ENCODE assay signal across 22 cellular contexts in genomic region chr17:31997005-31997404, GRCh38. TPM values are rescaled to one million over a fixed set of nuclear protein-coding genes. Genes with fewer than 3 reads are reported as not detected.
DNase-seq lines count a peak whose midpoint lies in the region; ATAC-seq, FAIRE-seq and TF ChIP-seq lines count a peak whose summit lies in the region.
"Had no signal": no experiment of that assay in that cellular context is flagged by ENCODE, and none has a peak within 500 bp of the region (broad histone marks: within the 10 kb centered on the region; RNA-seq: fewer than 3 reads in every experiment).

No MANE protein-coding gene starts in this region.

- no peak; a peak in 1 of 6 replicates for ATAC-seq in A549
- ATAC-seq: GM12878, GM23338, HCT116 had no signal

- no peak overlapping the region for H3K9ac ChIP-seq in mesenchymal stem cell (ENCODE audit: low read length)
- H3K9ac ChIP-seq: BLaER1 treated with 17β-estradiol and CSF1 and Interleukin-3, amounts not matched to agents 10 nM and 100 nM had no signal

- H2BK15ac ChIP-seq in mesenchymal stem cell (ENCODE audit: low read depth, poor library complexity, severe bottlenecking), result no peak overlapping the region

- no peak overlapping the region for H2BK120ac ChIP-seq in mesenchymal stem cell (ENCODE audit: low read depth, low read length)

- DNase-seq in A172 (ENCODE audit: low spot score) (peak; percentile 16), A549 (ENCODE audit: low read depth in 1 of 2, low spot score in 1 of 2) (no peak), amniotic epithelial cell (ENCODE audit: low read depth) (peak; percentile 53), mesenchymal stem cell (peak; percentile 37), suprapubic skin (ENCODE audit: low spot score in 2 of 2) (no peak), lower leg skin (ENCODE audit: low spot score in 2 of 2) (no peak)
- DNase-seq: ACHN; AML-193; BE2C; CD4-positive, alpha-beta T cell; CD8-positive, alpha-beta memory T cell; DMS 273 treated with DMSO at 0.1 percent for 48 hours; DND-41; GDM1; H9; HFFc6 had no signal

- H2AFZ ChIP-seq in mesenchymal stem cell (ENCODE audit: low read depth, low read length), result no peak overlapping the region
- H2AFZ ChIP-seq: GM23338 had no signal

- CTCF ChIA-PET in A549 (lab: Yijun Ruan, JAX), result interaction anchor here (3.2 kb wide), 1 partner anchor 10 kb away, joined by 12 read pairs; the partner anchor contains the start of gene LRRC37B

- H3K27ac ChIP-seq in A549, result no peak overlapping the region
- H3K27ac ChIP-seq in mesenchymal stem cell (ENCODE audit: low read length, poor library complexity, severe bottlenecking), result no peak overlapping the region
- H3K27ac ChIP-seq in suprapubic skin, result no peak overlapping the region
- H3K27ac ChIP-seq: BLaER1 treated with 17β-estradiol and CSF1 and Interleukin-3, amounts not matched to agents 10 nM and 100 nM had no signal

- TF ChIP-seq EP300 in A549 (IDR thresholded peaks at IDR 0.05), result no peak
- TF ChIP-seq EP300 in suprapubic skin (IDR thresholded peaks at IDR 0.05), result no peak

- TF ChIP-seq CTCF in A549 (IDR thresholded peaks at IDR 0.05), result no peak
- no peak for TF ChIP-seq CTCF in suprapubic skin (IDR thresholded peaks at IDR 0.05)
- no peak for TF ChIP-seq CTCF in lower leg skin (IDR thresholded peaks at IDR 0.05)

- intact Hi-C loops in lower leg skin (cut with DNase I; ENCODE audit: low total_unique reads), result no loop called here

- H3K9me3 ChIP-seq in A549 (no peaks in the 10 kb centered on the region), mesenchymal stem cell (ENCODE audit: control insufficient read depth, low read length) (no peaks in the 10 kb centered on the region), suprapubic skin (no peaks in the 10 kb centered on the region)
- H3K9me3 ChIP-seq: BE2C; BLaER1 treated with 17β-estradiol and CSF1 and Interleukin-3, amounts not matched to agents 10 nM and 100 nM had no signal

- H3K27me3 ChIP-seq in mesenchymal stem cell (ENCODE audit: control insufficient read depth in 1 of 2, insufficient read depth in 1 of 2, low read length in 2 of 2) (no peaks in the 10 kb centered on the region), suprapubic skin (no peaks in the 10 kb centered on the region)
- H3K27me3 ChIP-seq: BE2C; BLaER1 treated with 17β-estradiol and CSF1 and Interleukin-3, amounts not matched to agents 10 nM and 100 nM had no signal

- WGBS in A549 (ENCODE audit: missing lambda C conversion rate), result 80% methylated on average over 6 of the region's 6 CpGs
- 77% methylated on average over 4 of the region's 6 CpGs for WGBS in mesenchymal stem cell
- 94% methylated on average over 6 of the region's 6 CpGs for WGBS in suprapubic skin
- WGBS in lower leg skin, 2 donors, result 94 to 96% methylated on average over 6 of the region's 6 CpGs

- FAIRE-seq in A549 (lab: Jason Lieb, UNC), result no peak
- FAIRE-seq: D721Med, GM12878, GM18507 had no signal

- no peak overlapping the region for H2AK5ac ChIP-seq in mesenchymal stem cell (ENCODE audit: low read length, severe bottlenecking)

- peaks cover 5% of the 10 kb centered on the region for H3K79me1 ChIP-seq in mesenchymal stem cell (replicated peaks; ENCODE audit: low read length, poor library complexity, severe bottlenecking)

- no peak overlapping the region for H2BK12ac ChIP-seq in mesenchymal stem cell (ENCODE audit: low read length in 2 of 2)

- H3K23ac ChIP-seq in mesenchymal stem cell (ENCODE audit: low read length in 2 of 2), result no peak overlapping the region

- H2BK5ac ChIP-seq in mesenchymal stem cell (ENCODE audit: low read depth, low read length, poor library complexity, severe bottlenecking), result no peak overlapping the region

- no peak overlapping the region for H4K8ac ChIP-seq in mesenchymal stem cell (ENCODE audit: low read length)

- TF ChIP-seq POLR2A in A549 (IDR thresholded peaks at IDR 0.05; ENCODE audit: low read length) (no peak), suprapubic skin (IDR thresholded peaks at IDR 0.05) (no peak), lower leg skin (IDR thresholded peaks at IDR 0.05) (no peak)

- H3K4me3 ChIP-seq in A549, result no peak overlapping the region
- H3K4me3 ChIP-seq in mesenchymal stem cell (ENCODE audit: insufficient read depth in 1 of 2, low read depth in 1 of 2, low read length in 2 of 2), result no peak overlapping the region
- H3K4me3 ChIP-seq in suprapubic skin, result no peak overlapping the region
- no peak overlapping the region for H3K4me3 ChIP-seq in lower leg skin (ENCODE audit: low read depth, poor library complexity, severe bottlenecking)
- H3K4me3 ChIP-seq: BLaER1 treated with 17β-estradiol and CSF1 and Interleukin-3, amounts not matched to agents 10 nM and 100 nM; GM12878; GM23338 had no signal

- H3K36me3 ChIP-seq in mesenchymal stem cell (ENCODE audit: control insufficient read depth in 1 of 2, insufficient read depth in 2 of 2, low read depth in 1 of 2, low read length in 2 of 2) (peaks cover 29 to 85% of the 10 kb centered on the region in 2 experiments), suprapubic skin (peaks cover 65% of the 10 kb centered on the region)

- no peaks in the 10 kb centered on the region for H3K4me1 ChIP-seq in A549
- no peaks in the 10 kb centered on the region for H3K4me1 ChIP-seq in mesenchymal stem cell (ENCODE audit: control insufficient read depth, insufficient read depth, low read depth, low read length)
- no peaks in the 10 kb centered on the region for H3K4me1 ChIP-seq in suprapubic skin
- H3K4me1 ChIP-seq: BE2C; BLaER1 treated with 17β-estradiol and CSF1 and Interleukin-3, amounts not matched to agents 10 nM and 100 nM had no signal

- H4K91ac ChIP-seq in mesenchymal stem cell (ENCODE audit: low read length), result no peak overlapping the region

- no peak overlapping the region for H3K18ac ChIP-seq in mesenchymal stem cell (ENCODE audit: low read depth in 1 of 2, low read length in 2 of 2)

- H3K4me2 ChIP-seq in A549 (no peak overlapping the region), mesenchymal stem cell (ENCODE audit: low read length, poor library complexity, severe bottlenecking) (no peak overlapping the region)
- H3K4me2 ChIP-seq: BLaER1 treated with 17β-estradiol and CSF1 and Interleukin-3, amounts not matched to agents 10 nM and 100 nM; GM23338 had no signal

- H3K14ac ChIP-seq in mesenchymal stem cell (ENCODE audit: low read length in 2 of 2), result no peak overlapping the region

- no peak for TF ChIP-seq RAD21 in A549 (conservative IDR thresholded peaks at IDR 0.05 in 1 of 2, IDR thresholded peaks at IDR 0.05 in 1 of 2)

- no peak overlapping the region for H3K4ac ChIP-seq in mesenchymal stem cell (ENCODE audit: low read depth in 1 of 2, low read length in 2 of 2)

- POLR2A ChIA-PET in A549 (lab: Yijun Ruan, JAX), result no interaction called here

TF ChIP-seq in A549, 52 proteins besides CTCF, POLR2A, EP300 and RAD21:
- TF ChIP-seq GATA3 (IDR thresholded peaks at IDR 0.05; ENCODE audit: borderline replicate concordance) (no peak), BHLHE40 (IDR thresholded peaks at IDR 0.05; ENCODE audit: low read depth, low read length) (no peak), MAX (IDR thresholded peaks at IDR 0.05) (no peak), FOSL2 (IDR thresholded peaks at IDR 0.05) (no peak), FOSL2 (CRISPR knock-in tag; IDR thresholded peaks at IDR 0.05) (peak; percentile 42; the same call in 1 of the 2 replicates)
TF ChIP-seq in A549: peak in this region for 1.

RNA-seq across cellular contexts. Expression of gene LRRC37B, which starts 10.2 kb away (rescaled TPM):
- total RNA-seq in A172 (2014; rRNA removed; shearing (Covaris generic)), result 17.7 and 24.1 TPM in 2 replicates
- 14.2 and 17.9 TPM in 2 replicates for polyA plus RNA-seq in A549 (2011; rRNA removed)
- 7.1 and 7.4 TPM in 2 replicates for polyA plus RNA-seq in A549 (2012; cell fraction: cytosol; rRNA removed)
- polyA plus RNA-seq in A549 (2012; cell fraction: nucleus; rRNA removed), result 7.8 and 10.4 TPM in 2 replicates
- polyA plus RNA-seq in A549 (2017; fragmentation: RNase III; extraction: RNeasy Plus Mini Kit Qiagen cat#74134 plus additional on column Dnase treatment), result 7.6 to 8.6 TPM (median 8.3 TPM) in 3 replicates
- polyA minus RNA-seq in A549 (2011; rRNA and poly(A)+ RNA removed), result 28.1 and 32.1 TPM in 2 replicates
- polyA plus RNA-seq in mesenchymal stem cell (2013, experiment 1 of 2), result 9.0 TPM
- 8.8 TPM for polyA plus RNA-seq in mesenchymal stem cell (2013, experiment 2 of 2)
- total RNA-seq in suprapubic skin, result 100 to 1,000 TPM in 1 of 4 donors, 10 to 100 TPM in 3; 17.8 to 116 (median 30.2) TPM
- 10 to 100 TPM; 24.1 to 36.0 (median 26.0) TPM for total RNA-seq in lower leg skin

Comparison
In these comparisons a context has a peak if more than half of its experiments do, and no peak if none do; other contexts are left out.
1. DNase-seq: peak in A172 (single experiment), amniotic epithelial cell (single experiment) and mesenchymal stem cell (single experiment); none in A549 (0 of 2), suprapubic skin (0 of 2) and lower leg skin (0 of 2).